8 cellular contexts compared by ENCODE assay signal in the genomic region with DNA sequence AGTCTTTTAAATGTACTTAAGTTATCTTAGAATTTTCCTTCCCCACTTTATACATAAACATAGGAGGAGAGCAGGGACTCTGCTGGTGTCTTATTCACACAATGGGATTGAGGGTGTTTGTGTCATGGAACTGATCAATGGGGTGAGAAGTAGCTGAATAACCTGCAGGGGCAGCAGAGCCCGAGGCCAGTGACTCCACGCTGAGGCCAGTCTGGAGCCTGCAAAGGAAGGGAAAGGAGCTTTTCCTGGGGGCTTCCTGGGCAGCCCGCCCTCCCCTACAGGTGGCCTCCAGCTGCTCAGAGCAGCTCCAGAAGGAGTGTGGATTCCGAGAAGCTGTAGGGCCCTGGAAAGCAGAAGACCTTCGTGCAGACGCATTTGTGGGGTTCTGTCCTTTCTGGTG. TPM values are rescaled to one million over a fixed set of nuclear protein-coding genes. Genes with fewer than 3 reads are reported as not detected.
DNase-seq lines count a peak whose midpoint lies in the region; ATAC-seq and TF ChIP-seq lines count a peak whose summit lies in the region.
"Not testable (repeated sequence)": the region's sequence is repeated elsewhere in the genome, so short reads cannot be mapped to it uniquely, and the experiment has no call there.
"Had no signal": no experiment of that assay in that cellular context is flagged by ENCODE, and none has a peak within 500 bp of the region (broad histone marks: within the 10 kb centered on the region; RNA-seq: fewer than 3 reads in every experiment).

No MANE protein-coding gene starts in this region.

- not testable (repeated sequence) for H3K9ac ChIP-seq in H9 (ENCODE audit: extremely low read depth, insufficient read length, low read length)

- not testable (repeated sequence) for BruUV-seq in OCI-LY7 (replicated peaks; lab: Mats Ljungman, UMichigan)

- H3K4me1 Mint-ChIP-seq in H9 (peaks cover 16 to 17% of the 10 kb centered on the region in 2 experiments), natural killer cell (peaks cover 24 to 28% of the 10 kb centered on the region in 2 donors)
- peaks cover 33% of the 10 kb centered on the region for H3K4me1 Mint-ChIP-seq in activated naive CD8-positive, alpha-beta T cell treated with anti-CD3 and anti-CD28 coated beads for 36 hours

- TF ChIP-seq CTCF in H9 (conservative IDR thresholded peaks at IDR 0.05) (peak; percentile 53), OCI-LY7 (conservative IDR thresholded peaks at IDR 0.05; ENCODE audit: low read length) (0 out of 2 replicates have a peak, but pooled peaks have one; percentile 29), cardiac muscle cell (IDR thresholded peaks at IDR 0.05; ENCODE audit: low read depth, low read length) (peak; percentile 5)
- not testable (repeated sequence) for TF ChIP-seq CTCF in VCaP (conservative IDR thresholded peaks at IDR 0.05); natural killer cell (IDR thresholded peaks at IDR 0.05)

- DNase-seq in COLO668 (lab: John Stamatoyannopoulos, UW; ENCODE audit: unreplicated experiment) (peak; percentile 7), H9 (peak; percentile 25)
- DNase-seq in OCI-LY7 (ENCODE audit: low spot score); activated naive CD8-positive, alpha-beta T cell treated with anti-CD3 and anti-CD28 coated beads for 36 hours; cardiac muscle cell (ENCODE audit: low read depth in 1 of 2, low spot score in 1 of 2); natural killer cell: not testable (repeated sequence)

- not testable (repeated sequence) for H3K27ac ChIP-seq in H9 (ENCODE audit: insufficient read length, low read depth, low read length); OCI-LY7 (ENCODE audit: low read depth, low read length, poor library complexity, severe bottlenecking); cardiac muscle cell
- peak overlapping the region; percentile 77 for H3K27ac ChIP-seq in VCaP

- WGBS in H9 (ENCODE audit: extremely low coverage, insufficient read length, low lambda C conversion rate) = no CpG with 5 or more reads among the region's 6 CpGs

- not testable (repeated sequence) for H3K23me2 ChIP-seq in H9 (ENCODE audit: insufficient read length, low read depth, low read length, poor library complexity, severe bottlenecking)

- POLR2A ChIA-PET in OCI-LY7 (lab: Charles Lee) = interaction anchor here (1.0 to 1.4 kb wide), 2 partner anchors 10 to 96 kb away, joined by 3 to 4 read pairs; no protein-coding TSS in a partner anchor

- ATAC-seq in natural killer cell = not testable (repeated sequence)

- H4K5ac ChIP-seq in H9 (ENCODE audit: insufficient read length, low read depth, low read length) = not testable (repeated sequence)

- H3K27ac Mint-ChIP-seq in H9 = not testable (repeated sequence)
- H3K27ac Mint-ChIP-seq in activated naive CD8-positive, alpha-beta T cell treated with anti-CD3 and anti-CD28 coated beads for 36 hours = peak overlapping the region; percentile 25
- peak overlapping the region; percentile 74 to 91 for H3K27ac Mint-ChIP-seq in natural killer cell

- not testable (repeated sequence) for H3K4me3 Mint-ChIP-seq in H9
- H3K4me3 Mint-ChIP-seq in activated naive CD8-positive, alpha-beta T cell treated with anti-CD3 and anti-CD28 coated beads for 36 hours = peak overlapping the region; percentile 86
- H3K4me3 Mint-ChIP-seq in natural killer cell = peak overlapping the region; percentile 90

- not testable (repeated sequence) for H2BK20ac ChIP-seq in H9 (ENCODE audit: low read depth, low read length, poor library complexity, severe bottlenecking)

- not testable (repeated sequence) for H3K18ac ChIP-seq in H9 (ENCODE audit: insufficient read length, low read depth, low read length)

- CTCF ChIA-PET in OCI-LY7 (lab: Charles Lee; ENCODE audit: unreplicated experiment) = not testable (repeated sequence)

- H3K4me2 ChIP-seq in H9 (ENCODE audit: insufficient read depth, insufficient read length, low read length) = not testable (repeated sequence)
- H3K4me2 ChIP-seq in OCI-LY7 (ENCODE audit: low read length) = peak overlapping the region; percentile 77

- H3K14ac ChIP-seq in H9 (ENCODE audit: insufficient read depth, low read length) = not testable (repeated sequence)

- not testable (repeated sequence) for H4K20me1 ChIP-seq in H9 (ENCODE audit: control insufficient read depth, insufficient read depth, insufficient read length); OCI-LY7 (ENCODE audit: insufficient read depth, low read length)

- H3K23ac ChIP-seq in H9 (ENCODE audit: insufficient read length, low read depth, low read length) = not testable (repeated sequence)

- H3K9me3 Mint-ChIP-seq in H9 = peaks cover 34 to 61% of the 10 kb centered on the region in 2 experiments
- H3K9me3 Mint-ChIP-seq in activated naive CD8-positive, alpha-beta T cell treated with anti-CD3 and anti-CD28 coated beads for 36 hours; natural killer cell: not testable (repeated sequence)

- not testable (repeated sequence) for H2BK120ac ChIP-seq in H9 (ENCODE audit: low read depth, low read length, poor library complexity, severe bottlenecking)

- H3K9me2 ChIP-seq in OCI-LY7 (ENCODE audit: insufficient read depth, low read length) = not testable (repeated sequence)

- H3K36me3 Mint-ChIP-seq in H9 (ENCODE audit: insufficient read depth in 1 of 3, low read depth in 3 of 3); natural killer cell: not testable (repeated sequence)
- H3K36me3 Mint-ChIP-seq in activated naive CD8-positive, alpha-beta T cell treated with anti-CD3 and anti-CD28 coated beads for 36 hours = peaks cover 33% of the 10 kb centered on the region

- H4K8ac ChIP-seq in H9 (replicated peaks; ENCODE audit: insufficient read length, low read depth, low read length) = not testable (repeated sequence)

- H3K27me3 ChIP-seq in H9 (ENCODE audit: insufficient read depth, low read length); cardiac muscle cell: not testable (repeated sequence)

- not testable (repeated sequence) for H3K79me1 ChIP-seq in H9 (ENCODE audit: insufficient read depth, low read depth, low read length, poor library complexity, severe bottlenecking)

- not testable (repeated sequence) for H2BK12ac ChIP-seq in H9 (ENCODE audit: insufficient read length, low read depth, low read length)

- not testable (repeated sequence) for H2AK5ac ChIP-seq in H9 (ENCODE audit: insufficient read length, low read length)

- H2BK15ac ChIP-seq in H9 (ENCODE audit: low read depth, low read length) = not testable (repeated sequence)

- H3K56ac ChIP-seq in H9 (ENCODE audit: insufficient read length, low read depth, low read length) = not testable (repeated sequence)

- H2BK5ac ChIP-seq in H9 (ENCODE audit: insufficient read length, low read length) = not testable (repeated sequence)

- intact Hi-C loops in OCI-LY7 (cut with micrococcal nuclease; ENCODE audit: unreplicated experiment) = not testable (repeated sequence)
- intact Hi-C loops in natural killer cell (cut with micrococcal nuclease) = loop anchor here (5.0 to 10.0 kb wide), 2 partner anchors 35 to 53 kb away; partner anchors contain the start of genes ZNF440 and ZNF491

- H3K4ac ChIP-seq in H9 (ENCODE audit: low read depth, low read length) = not testable (repeated sequence)

- H3K4me1 ChIP-seq in H9 (ENCODE audit: insufficient read depth, low read length); cardiac muscle cell (ENCODE audit: low read depth): not testable (repeated sequence)
- H3K4me1 ChIP-seq in OCI-LY7 (ENCODE audit: insufficient read depth, low read length, poor library complexity, severe bottlenecking) = peaks cover 20% of the 10 kb centered on the region

- peaks cover 38% of the 10 kb centered on the region for H3K27me3 Mint-ChIP-seq in H9 (ENCODE audit: low read depth)
- H3K27me3 Mint-ChIP-seq in activated naive CD8-positive, alpha-beta T cell treated with anti-CD3 and anti-CD28 coated beads for 36 hours; natural killer cell (ENCODE audit: low read depth in 2 of 2): not testable (repeated sequence)

- H3T11ph ChIP-seq in H9 (ENCODE audit: low read length) = not testable (repeated sequence)

- not testable (repeated sequence) for H3K79me2 ChIP-seq in H9 (ENCODE audit: insufficient read depth, low read length)
- peaks cover 40% of the 10 kb centered on the region; the same call in 1 of the 2 replicates for H3K79me2 ChIP-seq in OCI-LY7 (ENCODE audit: insufficient read depth, low read depth, low read length)

- not testable (repeated sequence) for H3K9me3 ChIP-seq in H9 (ENCODE audit: control insufficient read depth, low read depth, low read length); OCI-LY7 (ENCODE audit: low read length); cardiac muscle cell (ENCODE audit: low read depth)

- not testable (repeated sequence) for H2AFZ ChIP-seq in H9 (ENCODE audit: low read length)
- peak overlapping the region; percentile 89; the same call in 1 of the 2 replicates for H2AFZ ChIP-seq in OCI-LY7 (ENCODE audit: low read length)

- H4K91ac ChIP-seq in H9 (ENCODE audit: insufficient read length, low read depth, low read length) = not testable (repeated sequence)

- not testable (repeated sequence) for H3K4me3 ChIP-seq in OCI-LY7 (ENCODE audit: low read depth, low read length, poor library complexity, severe bottlenecking); cardiac muscle cell

- H3K36me3 ChIP-seq in OCI-LY7 (ENCODE audit: insufficient read depth, low read length) = peaks cover 16% of the 10 kb centered on the region
- H3K36me3 ChIP-seq in cardiac muscle cell = not testable (repeated sequence)

RNA-seq across cellular contexts. Expression of gene ZNF439, which starts 0.9 kb away (rescaled TPM):
- total RNA-seq in H9 (2021) (2.2 and 3.3 TPM in 2 replicates), OCI-LY7 (2022) (33.8 and 45.5 TPM in 2 replicates), cardiac muscle cell (0.07 and 3.6 TPM in 2 replicates), natural killer cell (10 to 100 TPM in 2 of 3 donors, 1 to 10 TPM in 1; 9.6 to 18.4 (median 15.4) TPM)
- 38.1 and 40.2 TPM in 2 replicates for total RNA-seq in OCI-LY7 (2014; rRNA removed; shearing (Covaris generic))
- 1 to 10 TPM; 6.0 to 6.4 TPM for total RNA-seq in activated naive CD8-positive, alpha-beta T cell treated with anti-CD3 and anti-CD28 coated beads for 36 hours
- 3.0 TPM in 1 of 2 replicates, not detected in the other for polyA plus RNA-seq in cardiac muscle cell
- total RNA-seq: MCF 10A had no signal

RNA-seq across cellular contexts. Expression of gene ZNF440, which starts 33.5 kb away (rescaled TPM):
- total RNA-seq in H9 (2021) = 4.1 and 4.4 TPM in 2 replicates
- 7.5 and 7.9 TPM in 2 replicates for total RNA-seq in OCI-LY7 (2014; rRNA removed; shearing (Covaris generic))
- total RNA-seq in OCI-LY7 (2022) = 15.2 and 16.6 TPM in 2 replicates
- 1 to 10 TPM; 6.3 to 8.3 TPM for total RNA-seq in activated naive CD8-positive, alpha-beta T cell treated with anti-CD3 and anti-CD28 coated beads for 36 hours
- 5.7 and 15.5 TPM in 2 replicates for total RNA-seq in cardiac muscle cell
- polyA plus RNA-seq in cardiac muscle cell = 5.7 and 7.0 TPM in 2 replicates
- 10 to 100 TPM; 21.8 to 37.4 (median 26.6) TPM for total RNA-seq in natural killer cell

RNA-seq across cellular contexts. Expression of gene ZNF69, which starts 40.0 kb away (rescaled TPM):
- total RNA-seq in H9 (2021) (25.4 and 27.3 TPM in 2 replicates), OCI-LY7 (2022) (13.9 and 15.8 TPM in 2 replicates), cardiac muscle cell (19.2 and 25.3 TPM in 2 replicates), natural killer cell (1 to 10 TPM; 4.1 to 6.5 (median 4.8) TPM)
- total RNA-seq in OCI-LY7 (2014; rRNA removed; shearing (Covaris generic)) = 7.1 and 9.7 TPM in 2 replicates
- 1 to 10 TPM; 2.8 to 3.8 TPM for total RNA-seq in activated naive CD8-positive, alpha-beta T cell treated with anti-CD3 and anti-CD28 coated beads for 36 hours
- polyA plus RNA-seq in cardiac muscle cell = 12.2 and 13.6 TPM in 2 replicates
- total RNA-seq: MCF 10A had no signal

RNA-seq across cellular contexts. Expression of gene ZNF491, which starts 49.3 kb away (rescaled TPM):
- total RNA-seq in H9 (2021) = 0.61 and 0.77 TPM in 2 replicates
- 1.2 and 2.0 TPM in 2 replicates for total RNA-seq in OCI-LY7 (2014; rRNA removed; shearing (Covaris generic))
- 6.2 and 7.9 TPM in 2 replicates for total RNA-seq in OCI-LY7 (2022)
- under 1 TPM; 0.56 to 0.87 TPM for total RNA-seq in activated naive CD8-positive, alpha-beta T cell treated with anti-CD3 and anti-CD28 coated beads for 36 hours
- 3.9 and 4.4 TPM in 2 replicates for total RNA-seq in cardiac muscle cell
- polyA plus RNA-seq in cardiac muscle cell = 5.1 and 7.3 TPM in 2 replicates
- total RNA-seq in natural killer cell = 1 to 10 TPM; 1.9 to 3.8 (median 3.7) TPM
- total RNA-seq: MCF 10A had no signal
